ENCODE assay signal across 30 cellular contexts in the genomic region with DNA sequence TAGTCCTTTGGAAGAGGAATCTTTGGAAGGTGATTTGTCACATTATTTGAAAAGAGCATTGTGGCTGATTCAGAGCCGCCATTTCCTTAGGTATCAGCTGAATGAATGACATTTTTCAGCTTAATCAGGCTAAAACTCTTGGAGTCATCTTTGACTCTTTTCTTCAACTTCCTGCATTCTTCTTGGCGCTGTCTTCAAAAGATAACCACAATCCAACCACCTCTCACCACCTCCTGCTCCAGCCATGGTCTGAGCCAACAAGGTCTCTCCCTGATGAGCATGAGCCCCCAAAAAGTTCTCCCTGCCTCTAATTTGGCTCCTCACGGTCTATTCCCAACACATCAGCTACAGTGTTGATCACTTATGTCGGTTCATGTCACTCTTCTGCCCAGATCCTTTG.
"Had no signal": no experiment of that assay in that cellular context is flagged by ENCODE, and none has a peak within 500 bp of the region (broad histone marks: within the 10 kb centered on the region; RNA-seq: fewer than 3 reads in every experiment).

No MANE protein-coding gene starts in this region.

- H3K9me3 ChIP-seq: adrenal gland, body of pancreas, breast epithelium, MG63 had no signal

- DNase-seq: activated CD4-positive, alpha-beta memory T cell treated with anti-CD3 and anti-CD28 coated beads, Interleukin-2, amount 10 ng/mL, durations not matched to agents 7 days and 5 days; activated CD4-positive, alpha-beta T cell treated with anti-CD3 and anti-CD28 coated beads for 36 hours; activated CD8-positive, alpha-beta memory T cell treated with anti-CD3 and anti-CD28 coated beads for 24 hours; activated CD8-positive, alpha-beta memory T cell treated with anti-CD3 and anti-CD28 coated beads, Interleukin-2, amount 10 ng/mL, durations not matched to agents 7 days and 5 days; activated CD8-positive, alpha-beta memory T cell treated with anti-CD3 and anti-CD28 coated beads, Interleukin-2, amount 50 U/mL, for 48 hours; activated gamma-delta T cell treated with Interleukin-2 at 50 U/mL for 16 hours; activated naive CD4-positive, alpha-beta T cell treated with anti-CD3 and anti-CD28 coated beads for 36 hours; activated T-cell treated with anti-CD3 and anti-CD28 coated beads, Interleukin-2, amount 50 U/mL, for 48 hours; adrenal gland; body of pancreas; Kasumi-1; KG1; MG63; NCI-H1048; NCI-H1105 treated with DMSO at 0.1 percent for 48 hours; NCI-H1436; NCI-H1694; NCI-H1930; NCI-H2081 treated with DMSO at 0.1 percent for 48 hours; NCI-H226; NCI-H524 treated with DMSO at 0.1 percent for 48 hours; SHP77; SJCRH30; T1000 had no signal

- ATAC-seq: activated CD4-positive, alpha-beta T cell treated with anti-CD3 and anti-CD28 coated beads for 36 hours; activated CD4-positive, CD25-positive, alpha-beta regulatory T cell treated with anti-CD3 and anti-CD28 coated beads, Interleukin-2, amount 50 U/mL, for 24 hours; activated CD8-positive, alpha-beta memory T cell treated with anti-CD3 and anti-CD28 coated beads, Interleukin-2, amount 10 ng/mL, durations not matched to agents 7 days and 5 days; activated naive CD4-positive, alpha-beta T cell treated with anti-CD3 and anti-CD28 coated beads, Interleukin-2, amount 50 U/mL, for 72 hours; body of pancreas; Panc1; WTC11 had no signal

- H3K27ac Mint-ChIP-seq: activated CD4-positive, alpha-beta memory T cell treated with anti-CD3 and anti-CD28 coated beads, Interleukin-2, amount 10 ng/mL, durations not matched to agents 7 days and 5 days; activated CD4-positive, alpha-beta T cell treated with anti-CD3 and anti-CD28 coated beads for 36 hours; activated CD8-positive, alpha-beta memory T cell treated with anti-CD3 and anti-CD28 coated beads, Interleukin-2, amount 10 ng/mL, durations not matched to agents 7 days and 5 days; activated naive CD4-positive, alpha-beta T cell treated with anti-CD3 and anti-CD28 coated beads for 36 hours; activated naive CD4-positive, alpha-beta T cell treated with anti-CD3 and anti-CD28 coated beads, Interleukin-2, amount 50 U/mL, for 72 hours; WTC11 had no signal

- H3K27me3 Mint-ChIP-seq: activated CD4-positive, alpha-beta memory T cell treated with anti-CD3 and anti-CD28 coated beads, Interleukin-2, amount 10 ng/mL, durations not matched to agents 7 days and 5 days had no signal

- H3K4me1 ChIP-seq: adrenal gland, body of pancreas, breast epithelium, SJCRH30 had no signal

- H3K4me3 Mint-ChIP-seq: activated CD4-positive, alpha-beta memory T cell treated with anti-CD3 and anti-CD28 coated beads, Interleukin-2, amount 10 ng/mL, durations not matched to agents 7 days and 5 days; activated CD4-positive, alpha-beta T cell treated with anti-CD3 and anti-CD28 coated beads for 36 hours; activated CD8-positive, alpha-beta memory T cell treated with anti-CD3 and anti-CD28 coated beads, Interleukin-2, amount 10 ng/mL, durations not matched to agents 7 days and 5 days; activated naive CD4-positive, alpha-beta T cell treated with anti-CD3 and anti-CD28 coated beads for 36 hours; WTC11 had no signal

- H3K4me3 ChIP-seq: adrenal gland, body of pancreas, breast epithelium, MG63, SJCRH30, SK-N-MC had no signal

- H3K36me3 ChIP-seq: adrenal gland, breast epithelium, MG63, SJCRH30 had no signal

- H3K27ac ChIP-seq: adrenal gland, body of pancreas, breast epithelium, SJCRH30, SK-N-MC had no signal

- H3K9me3 Mint-ChIP-seq: activated CD4-positive, alpha-beta memory T cell treated with anti-CD3 and anti-CD28 coated beads, Interleukin-2, amount 10 ng/mL, durations not matched to agents 7 days and 5 days; activated naive CD4-positive, alpha-beta T cell treated with anti-CD3 and anti-CD28 coated beads for 36 hours had no signal

- H3K27me3 ChIP-seq: adrenal gland, body of pancreas, breast epithelium, MG63, SJCRH30 had no signal
